Comparison of ENCODE assay signal across 23 cellular contexts in the genomic region with DNA sequence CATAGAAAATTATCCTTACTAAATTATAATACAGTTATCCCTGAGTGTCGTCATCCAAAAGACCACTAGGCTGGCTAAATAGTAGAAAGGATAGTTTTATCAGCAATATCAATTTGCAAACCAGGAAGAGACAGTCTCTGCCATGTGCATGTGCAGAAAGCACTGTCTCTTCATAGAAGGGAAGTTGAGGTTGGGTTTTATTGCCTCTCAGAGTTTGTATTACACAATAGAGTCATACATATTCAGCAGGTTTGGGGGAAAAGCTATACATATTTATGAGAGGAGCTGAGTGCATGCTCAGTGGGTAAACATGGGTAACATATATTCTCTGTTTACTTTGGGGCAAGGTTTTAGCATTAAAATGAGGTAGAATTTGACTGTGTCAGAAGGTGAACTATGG. TPM values are rescaled to one million over a fixed set of nuclear protein-coding genes. Genes with fewer than 3 reads are reported as not detected.
DNase-seq lines count a peak whose midpoint lies in the region; ATAC-seq and TF ChIP-seq lines count a peak whose summit lies in the region.
"Had no signal": no experiment of that assay in that cellular context is flagged by ENCODE, and none has a peak within 500 bp of the region (broad histone marks: within the 10 kb centered on the region; RNA-seq: fewer than 3 reads in every experiment).

No MANE protein-coding gene starts in this region.

- CTCF ChIA-PET in A673 (lab: Charles Lee) = no interaction called here

- POLR2A ChIA-PET in A673 (lab: Charles Lee; ENCODE audit: low non-redundant PET) = no interaction called here

- H3K4me1 ChIP-seq in A673 (ENCODE audit: insufficient read depth, low read length, poor library complexity, severe bottlenecking) (peaks cover 29% of the 10 kb centered on the region), SJCRH30 (no peaks in the 10 kb centered on the region), Karpas-422 (ENCODE audit: low read length) (no peaks in the 10 kb centered on the region)
- H3K4me1 ChIP-seq: Caco-2 had no signal

- no peaks in the 10 kb centered on the region for H3K27me3 ChIP-seq in A673 (replicated peaks; ENCODE audit: insufficient read depth, low read depth, low read length, poor library complexity)
- no peaks in the 10 kb centered on the region for H3K27me3 ChIP-seq in SJCRH30
- H3K27me3 ChIP-seq in Karpas-422 (ENCODE audit: low read length) = no peaks in the 10 kb centered on the region; the same call in 1 of the 2 replicates
- H3K27me3 ChIP-seq: BLaER1, brain microvascular endothelial cell had no signal

- BruUV-seq in A673 (replicated peaks; lab: Mats Ljungman, UMichigan) = no TSS peak

- H3K9me3 ChIP-seq in A673 (ENCODE audit: low read depth, low read length, poor library complexity, severe bottlenecking) = no peaks in the 10 kb centered on the region
- H3K9me3 ChIP-seq in SJCRH30 (replicated peaks) = no peaks in the 10 kb centered on the region
- H3K9me3 ChIP-seq in Karpas-422 (ENCODE audit: low read length) = no peaks in the 10 kb centered on the region
- H3K9me3 ChIP-seq: BLaER1, Caco-2 had no signal

- H3K36me3 ChIP-seq in A673 (ENCODE audit: insufficient read depth, low read length, poor library complexity, severe bottlenecking) (no peaks in the 10 kb centered on the region), SJCRH30 (no peaks in the 10 kb centered on the region), Karpas-422 (ENCODE audit: insufficient read depth, low read length) (no peaks in the 10 kb centered on the region)
- H3K36me3 ChIP-seq: BLaER1, brain microvascular endothelial cell had no signal

- H3K4me3 ChIP-seq in A673 (ENCODE audit: low read depth, low read length, poor library complexity, severe bottlenecking) (no peak overlapping the region), SJCRH30 (no peak overlapping the region), Karpas-422 (ENCODE audit: low read length) (no peak overlapping the region)
- H3K4me3 ChIP-seq: BLaER1 had no signal

- DNase-seq in A673 (ENCODE audit: low spot score) (peak; percentile 81), KG1 (lab: John Stamatoyannopoulos, UW) (peak; percentile 30), NOMO-1 treated with DMSO at 0.1 percent for 48 hours (lab: John Stamatoyannopoulos, UW; ENCODE audit: unreplicated experiment) (peak; percentile 91), astrocyte of the hippocampus (ENCODE audit: low read depth, low spot score) (peak; percentile 23), superior temporal gyrus (ENCODE audit: extremely low spot score) (no peak), SJCRH30 (no peak), Karpas-422 (no peak)
- DNase-seq: ACHN; activated CD4-positive, alpha-beta T cell treated with anti-CD3 and anti-CD28 coated beads for 36 hours; activated CD8-positive, alpha-beta memory T cell treated with anti-CD3 and anti-CD28 coated beads for 24 hours; activated naive CD4-positive, alpha-beta T cell; activated T-cell treated with anti-CD3 and anti-CD28 coated beads, Interleukin-2, amount 50 U/mL, for 24 hours; brain microvascular endothelial cell; Caco-2; kidney glomerular epithelial cell; NCI-H1417; NCI-H2081 treated with DMSO at 0.1 percent for 48 hours; RPMI8226; small intestine; stimulated activated CD4-positive, alpha-beta T cell treated with anti-CD3 and anti-CD28 coated beads, Interleukin-2, amount 100 ng/mL, for 24 hours; T-helper 1 cell had no signal

- intact Hi-C loops in A673 (cut with micrococcal nuclease; ENCODE audit: unreplicated experiment) = no loop called here

- no peak overlapping the region for H3K4me2 ChIP-seq in Karpas-422 (ENCODE audit: low read depth, low read length, poor library complexity, severe bottlenecking)
- H3K4me2 ChIP-seq: BLaER1 had no signal

- TF ChIP-seq CTCF in A673 (conservative IDR thresholded peaks at IDR 0.05; ENCODE audit: low read depth, low read length) = no peak

- ATAC-seq in HG03108 (IDR thresholded peaks at IDR 0.05; ENCODE audit: unreplicated experiment) = no peak
- ATAC-seq: activated CD4-positive, alpha-beta T cell treated with anti-CD3 and anti-CD28 coated beads for 36 hours had no signal

- no peaks in the 10 kb centered on the region for H3K9me2 ChIP-seq in Karpas-422 (replicated peaks; ENCODE audit: insufficient read depth, low read length)

- H3K27ac ChIP-seq in A673 (ENCODE audit: low read depth, low read length, poor library complexity, severe bottlenecking) (no peak overlapping the region), SJCRH30 (no peak overlapping the region), Karpas-422 (ENCODE audit: low read length) (no peak overlapping the region)
- H3K27ac ChIP-seq: BLaER1, brain microvascular endothelial cell had no signal

- no peaks in the 10 kb centered on the region for H4K20me1 ChIP-seq in Karpas-422 (ENCODE audit: insufficient read depth, low read depth, low read length)
- H4K20me1 ChIP-seq: BLaER1 had no signal

- H3K79me2 ChIP-seq in Karpas-422 (ENCODE audit: low read length) = no peaks in the 10 kb centered on the region

- no peak overlapping the region for H3K9ac ChIP-seq in Karpas-422 (ENCODE audit: low read length)
- H3K9ac ChIP-seq: BLaER1 had no signal

- no peak overlapping the region for H2AFZ ChIP-seq in Karpas-422 (ENCODE audit: low read length)

RNA-seq across cellular contexts. Expression of a gene that starts 14.8 kb away (rescaled TPM):
- total RNA-seq in A673 (2021) = 9.5 and 11.4 TPM in 2 replicates
- total RNA-seq in SJCRH30 (2014; rRNA removed; shearing (Covaris generic)) = 1.0 and 1.5 TPM in 2 replicates
- total RNA-seq in Karpas-422 (2014; rRNA removed; shearing (Covaris generic); ENCODE audit: low replicate concordance) = 0.36 and 2.4 TPM in 2 replicates

Comparison
In these comparisons a context has a peak if more than half of its experiments do, and no peak if none do; other contexts are left out.
1. DNase-seq: peak in A673 (single experiment), KG1 (single experiment), NOMO-1 treated with DMSO at 0.1 percent for 48 hours (single experiment) and astrocyte of the hippocampus (single experiment); none in superior temporal gyrus (single experiment), SJCRH30 (0 of 2) and Karpas-422 (single experiment).